7 cellular contexts compared by ENCODE assay signal in the genomic region with DNA sequence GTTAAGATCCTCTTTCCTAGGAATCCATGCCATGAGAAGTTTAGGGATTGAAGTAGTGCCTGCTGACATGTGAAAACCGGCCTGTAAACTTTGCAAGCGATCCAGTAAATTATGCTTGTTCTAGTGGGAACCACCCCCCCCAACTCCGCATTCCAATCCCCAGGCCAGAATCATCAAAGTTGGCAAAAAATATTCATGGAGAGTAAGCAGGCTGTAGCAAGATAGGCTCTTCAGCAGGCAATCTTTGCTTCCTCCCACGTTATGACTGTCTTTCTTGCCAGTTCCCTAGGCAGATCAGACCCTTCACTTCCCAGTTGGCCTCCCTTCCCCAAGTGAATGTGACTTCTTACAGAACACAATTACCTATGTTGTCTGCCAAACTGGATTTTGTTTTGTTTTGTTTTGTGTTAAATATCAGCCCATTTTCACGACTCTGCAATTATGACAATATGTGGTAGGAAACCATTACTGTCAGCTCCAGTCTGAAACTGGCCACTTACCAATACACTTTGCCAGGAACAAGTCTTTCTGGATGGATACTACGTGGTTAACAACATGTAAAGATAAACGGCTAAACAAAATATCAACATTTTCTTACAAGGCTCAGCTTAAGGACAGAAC. TPM values are rescaled to one million over a fixed set of nuclear protein-coding genes. Genes with fewer than 3 reads are reported as not detected.
DNase-seq lines count a peak whose midpoint lies in the region; ATAC-seq, FAIRE-seq and TF ChIP-seq lines count a peak whose summit lies in the region.

No MANE protein-coding gene starts in this region.

- intact Hi-C loops in kidney (cut with DNase I) = no loop called here

- H3K27me3 Mint-ChIP-seq in WTC11 (ENCODE audit: low read depth) = peaks cover 69% of the 10 kb centered on the region

- ATAC-seq in WTC11 = no peak
- no peak for ATAC-seq in stimulated activated effector memory CD8-positive, alpha-beta T cell treated with anti-CD3 and anti-CD28 coated beads, Interleukin-12 subunit alpha, Interleukin-12 subunit beta, amount 100 ng/mL, for 72 hours
- ATAC-seq in HG03196 (IDR thresholded peaks at IDR 0.05; ENCODE audit: unreplicated experiment) = no peak

- POLR2A ChIA-PET in WTC11 (lab: Charles Lee) (no interaction called here), SK-N-SH (lab: Yijun Ruan, JAX) (no interaction called here)

- no peak overlapping the region for H3K27ac Mint-ChIP-seq in WTC11
- peak overlapping the region; percentile 98 for H3K27ac Mint-ChIP-seq in stimulated activated effector memory CD8-positive, alpha-beta T cell treated with anti-CD3 and anti-CD28 coated beads, Interleukin-12 subunit alpha, Interleukin-12 subunit beta, amount 100 ng/mL, for 72 hours

- TF ChIP-seq CTCF in HL-60 (IDR thresholded peaks at IDR 0.05; ENCODE audit: insufficient read depth, low read length) = no peak
- TF ChIP-seq CTCF in WTC11 (IDR thresholded peaks at IDR 0.05) = no peak
- no peak for TF ChIP-seq CTCF in kidney (IDR thresholded peaks at IDR 0.05; ENCODE audit: borderline replicate concordance, extremely low read depth, insufficient read depth)
- no peak for TF ChIP-seq CTCF in SK-N-SH (IDR thresholded peaks at IDR 0.05)

- TF ChIP-seq EP300 in SK-N-SH (IDR thresholded peaks at IDR 0.05; ENCODE audit: borderline replicate concordance in 1 of 2, low read depth in 1 of 2, low read length in 1 of 2) = no peak

- H3K36me3 ChIP-seq in kidney (ENCODE audit: control insufficient read depth in 1 of 2, insufficient read depth in 2 of 2, low read length in 2 of 2) = no peaks in the 10 kb centered on the region
- no peaks in the 10 kb centered on the region for H3K36me3 ChIP-seq in SK-N-SH (replicated peaks in 1 of 2; ENCODE audit: control insufficient read depth in 1 of 2, insufficient read depth in 2 of 2, low read length in 1 of 2)

- H3F3A ChIP-seq in SK-N-SH (replicated peaks; ENCODE audit: insufficient read depth) = no peaks in the 10 kb centered on the region

- H3K27ac ChIP-seq in HL-60 (replicated peaks) = peak overlapping the region; percentile 85
- H3K27ac ChIP-seq in kidney (ENCODE audit: low read depth in 2 of 2, low read length in 2 of 2) = peak overlapping the region in 1 of 2 donors; percentile 2
- H3K27ac ChIP-seq in SK-N-SH (ENCODE audit: low read depth in 2 of 2, low read length in 1 of 2) = no peak overlapping the region; a peak in 1 of 4 replicates

- H3K9me2 ChIP-seq in SK-N-SH = no peaks in the 10 kb centered on the region

- peaks cover 32% of the 10 kb centered on the region for H3K4me1 Mint-ChIP-seq in WTC11
- peaks cover 78% of the 10 kb centered on the region for H3K4me1 Mint-ChIP-seq in stimulated activated effector memory CD8-positive, alpha-beta T cell treated with anti-CD3 and anti-CD28 coated beads, Interleukin-12 subunit alpha, Interleukin-12 subunit beta, amount 100 ng/mL, for 72 hours

- H3K27me3 ChIP-seq in HL-60 (ENCODE audit: insufficient read depth, poor library complexity, severe bottlenecking) = no peaks in the 10 kb centered on the region
- peaks cover 22% of the 10 kb centered on the region; the same call in 1 of the 2 replicates for H3K27me3 ChIP-seq in SK-N-SH (ENCODE audit: insufficient read depth)

- no peak overlapping the region for H2AFZ ChIP-seq in SK-N-SH (ENCODE audit: low read depth)

- no peaks in the 10 kb centered on the region for H4K20me1 ChIP-seq in SK-N-SH (ENCODE audit: insufficient read depth)

- H3K4me3 ChIP-seq in HL-60 (replicated peaks; ENCODE audit: insufficient read depth, low read length) (peak overlapping the region; percentile 73), kidney (ENCODE audit: low read length in 2 of 2) (peak overlapping the region; percentile 64 to 78), SK-N-SH (ENCODE audit: low read depth in 2 of 2, low read length in 1 of 2) (no peak overlapping the region; a peak in 1 of 4 replicates)

- H3K79me2 ChIP-seq in SK-N-SH (ENCODE audit: insufficient read depth) = no peaks in the 10 kb centered on the region

- H3K9me3 ChIP-seq in kidney (ENCODE audit: control insufficient read depth in 1 of 2, low read length in 2 of 2) (no peaks in the 10 kb centered on the region), SK-N-SH (no peaks in the 10 kb centered on the region)

- FAIRE-seq in kidney (lab: Jason Lieb, UNC) = no peak

- H3K9me3 Mint-ChIP-seq in WTC11 = no peaks in the 10 kb centered on the region
- H3K9me3 Mint-ChIP-seq in stimulated activated effector memory CD8-positive, alpha-beta T cell treated with anti-CD3 and anti-CD28 coated beads, Interleukin-12 subunit alpha, Interleukin-12 subunit beta, amount 100 ng/mL, for 72 hours = no peaks in the 10 kb centered on the region

- CTCF ChIA-PET in WTC11 (lab: Charles Lee) (no interaction called here), SK-N-SH (lab: Yijun Ruan, JAX) (interaction anchor here (3.5 to 6.1 kb wide), 2 partner anchors 8 to 13 kb away, joined by 13 to 43 read pairs; no protein-coding TSS in a partner anchor)

- 88% methylated on average over 7 of the region's 7 CpGs for WGBS in SK-N-SH (ENCODE audit: low lambda C conversion rate)

- H3K9ac ChIP-seq in kidney (ENCODE audit: low read length in 2 of 2) (no peak overlapping the region), SK-N-SH (no peak overlapping the region)

- peak overlapping the region; percentile 93 for H3K4me3 Mint-ChIP-seq in WTC11
- H3K4me3 Mint-ChIP-seq in stimulated activated effector memory CD8-positive, alpha-beta T cell treated with anti-CD3 and anti-CD28 coated beads, Interleukin-12 subunit alpha, Interleukin-12 subunit beta, amount 100 ng/mL, for 72 hours = peak overlapping the region; percentile 100

- H3K4me2 ChIP-seq in SK-N-SH = no peak overlapping the region

- no peak for TF ChIP-seq RAD21 in SK-N-SH (IDR thresholded peaks at IDR 0.05; ENCODE audit: low read length)

- no peaks in the 10 kb centered on the region for H3K36me3 Mint-ChIP-seq in WTC11
- H3K36me3 Mint-ChIP-seq in stimulated activated effector memory CD8-positive, alpha-beta T cell treated with anti-CD3 and anti-CD28 coated beads, Interleukin-12 subunit alpha, Interleukin-12 subunit beta, amount 100 ng/mL, for 72 hours = peaks cover 28% of the 10 kb centered on the region

- DNase-seq in HL-60 (ENCODE audit: low read depth in 1 of 2, low spot score in 1 of 2) (peak in 1 of 2 experiments; percentile 51), WTC11 (ENCODE audit: low spot score) (no peak), kidney (no peak), SK-N-SH (no peak), activated gamma-delta T cell (lab: John Stamatoyannopoulos, UW) (no peak)
- DNase-seq in stimulated activated effector memory CD8-positive, alpha-beta T cell treated with anti-CD3 and anti-CD28 coated beads, Interleukin-12 subunit alpha, Interleukin-12 subunit beta, amount 100 ng/mL, for 72 hours (ENCODE audit: low spot score in 2 of 2) = no peak

- H3K4me1 ChIP-seq in kidney (ENCODE audit: control insufficient read depth in 1 of 2, insufficient read depth in 1 of 2, low read depth in 1 of 2, low read length in 2 of 2) (peaks cover 0 to 14% of the 10 kb centered on the region in 2 donors), SK-N-SH (ENCODE audit: control insufficient read depth in 1 of 2, insufficient read depth in 2 of 2, low read depth in 1 of 2, low read length in 1 of 2) (peaks cover 0 to 16% of the 10 kb centered on the region in 2 experiments; a peak in 1 of 4 replicates)

TF ChIP-seq in WTC11, 78 proteins besides CTCF, POLR2A, EP300 and RAD21 (continues in another document):
- TF ChIP-seq TP53 (CRISPR knock-in tag; IDR thresholded peaks at IDR 0.05) (no peak), MYBL2 (CRISPR knock-in tag; IDR thresholded peaks at IDR 0.05) (no peak)
- TF ChIP-seq, protein P1, sequence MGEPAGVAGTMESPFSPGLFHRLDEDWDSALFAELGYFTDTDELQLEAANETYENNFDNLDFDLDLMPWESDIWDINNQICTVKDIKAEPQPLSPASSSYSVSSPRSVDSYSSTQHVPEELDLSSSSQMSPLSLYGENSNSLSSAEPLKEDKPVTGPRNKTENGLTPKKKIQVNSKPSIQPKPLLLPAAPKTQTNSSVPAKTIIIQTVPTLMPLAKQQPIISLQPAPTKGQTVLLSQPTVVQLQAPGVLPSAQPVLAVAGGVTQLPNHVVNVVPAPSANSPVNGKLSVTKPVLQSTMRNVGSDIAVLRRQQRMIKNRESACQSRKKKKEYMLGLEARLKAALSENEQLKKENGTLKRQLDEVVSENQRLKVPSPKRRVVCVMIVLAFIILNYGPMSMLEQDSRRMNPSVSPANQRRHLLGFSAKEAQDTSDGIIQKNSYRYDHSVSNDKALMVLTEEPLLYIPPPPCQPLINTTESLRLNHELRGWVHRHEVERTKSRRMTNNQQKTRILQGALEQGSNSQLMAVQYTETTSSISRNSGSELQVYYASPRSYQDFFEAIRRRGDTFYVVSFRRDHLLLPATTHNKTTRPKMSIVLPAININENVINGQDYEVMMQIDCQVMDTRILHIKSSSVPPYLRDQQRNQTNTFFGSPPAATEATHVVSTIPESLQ (CRISPR knock-in tag; IDR thresholded peaks at IDR 0.05) = no peak

TF ChIP-seq in SK-N-SH, 30 proteins besides CTCF, POLR2A, EP300 and RAD21 (continues in another document):
- no peak for TF ChIP-seq JUND (IDR thresholded peaks at IDR 0.05)
- TF ChIP-seq, protein P2, sequence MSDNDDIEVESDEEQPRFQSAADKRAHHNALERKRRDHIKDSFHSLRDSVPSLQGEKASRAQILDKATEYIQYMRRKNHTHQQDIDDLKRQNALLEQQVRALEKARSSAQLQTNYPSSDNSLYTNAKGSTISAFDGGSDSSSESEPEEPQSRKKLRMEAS (IDR thresholded peaks at IDR 0.05; ENCODE audit: low read depth) = no peak
- no peak for TF ChIP-seq SMC3 (IDR thresholded peaks at IDR 0.05; ENCODE audit: low read depth, low read length)

RNA-seq across cellular contexts. Expression of a gene that starts 1.1 kb away (rescaled TPM):
- total RNA-seq in WTC11 (2021) (0.92 to 1.2 TPM (median 0.99 TPM) in 3 replicates), kidney (10.0 TPM)
- polyA plus RNA-seq in kidney (ENCODE audit: insufficient read depth, low read depth, low replicate concordance) (3.4 TPM), SK-N-SH (2012; rRNA removed) (0.67 and 1.0 TPM in 2 replicates)
- 1.1 and 1.2 TPM in 2 replicates for polyA plus RNA-seq in SK-N-SH (2012; cell fraction: cytosol; rRNA removed)
- polyA plus RNA-seq in SK-N-SH (2012; cell fraction: nucleus; rRNA removed) = 0.36 and 0.40 TPM in 2 replicates

RNA-seq across cellular contexts. Expression of a gene that starts 45.5 kb away (rescaled TPM):
- 0.09 to 0.24 TPM (median 0.11 TPM) in 3 replicates for total RNA-seq in WTC11 (2021)
- 3.1 TPM for total RNA-seq in kidney
- 0.22 TPM for polyA plus RNA-seq in kidney (ENCODE audit: insufficient read depth, low read depth, low replicate concordance)
- polyA plus RNA-seq in SK-N-SH (2012; rRNA removed) = not detected in 2 replicates
- 0.03 TPM in 1 of 2 replicates, not detected in the other for polyA plus RNA-seq in SK-N-SH (2012; cell fraction: cytosol; rRNA removed)
- polyA plus RNA-seq in SK-N-SH (2012; cell fraction: nucleus; rRNA removed) = not detected in 2 replicates

Comparison
In these comparisons a context has a peak if more than half of its experiments do, and no peak if none do; other contexts are left out.
1. H3K4me3 ChIP-seq: peak in HL-60 (single experiment) and kidney (2 of 2); none in SK-N-SH (0 of 2).